In genomic region chr9:117180896-117181456, GRCh38 we compare ENCODE assay signal across 1 cellular context.
TF ChIP-seq lines count a peak whose summit lies in the region.

No MANE protein-coding gene starts in this region.

TF ChIP-seq in SK-N-SH treated with all-trans-retinoic acid at 6 μM for 48 hours, 23 proteins besides CTCF, POLR2A, EP300 and RAD21 (continued from another document):
- no peak for TF ChIP-seq CSRNP3 (CRISPR knock-in tag; IDR thresholded peaks at IDR 0.05)
TF ChIP-seq in SK-N-SH treated with all-trans-retinoic acid at 6 μM for 48 hours: peak in this region for 0.
